ENCODE assay signal across 9 cellular contexts in the genomic region with DNA sequence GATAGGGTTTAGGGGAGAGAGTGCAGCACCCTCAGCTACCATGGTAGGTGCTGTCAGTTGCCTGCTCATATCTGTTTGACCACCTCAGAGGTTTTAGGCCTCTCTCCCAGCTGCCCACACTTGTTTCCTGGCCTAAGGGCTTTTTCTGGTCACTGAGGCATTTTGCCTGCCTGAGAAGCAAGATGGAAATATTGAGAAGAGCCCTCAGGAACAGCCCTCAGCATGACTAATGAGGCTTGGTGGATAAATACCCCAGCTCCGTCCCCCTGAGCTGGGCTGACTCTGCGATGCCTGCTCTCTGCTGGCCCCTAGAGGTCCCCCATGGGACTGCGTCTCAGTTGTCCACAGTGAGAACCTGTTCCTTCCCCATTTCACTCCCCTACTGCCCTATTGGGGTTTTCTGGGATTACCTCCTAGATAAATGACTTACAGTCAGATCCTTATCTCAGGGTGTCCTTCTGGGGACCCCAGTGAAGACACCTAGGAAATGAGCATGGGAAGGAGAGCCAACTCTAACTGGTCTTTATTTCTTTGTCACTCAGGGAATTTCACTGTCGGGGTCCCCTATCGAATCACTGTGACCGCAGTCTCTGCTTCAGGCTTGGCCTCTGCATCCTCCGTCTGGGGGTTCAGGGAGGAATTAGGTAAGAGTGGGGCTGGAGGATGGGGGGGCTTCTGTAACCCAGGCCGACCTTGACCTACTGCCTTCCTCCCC. TPM values are rescaled to one million over a fixed set of nuclear protein-coding genes. Genes with fewer than 3 reads are reported as not detected.
A peak's percentile ranks its signal among the peaks of the same experiment; 100 is the strongest.
DNase-seq lines count a peak whose midpoint lies in the region; ATAC-seq and TF ChIP-seq lines count a peak whose summit lies in the region.
"Had no signal": no experiment of that assay in that cellular context is flagged by ENCODE, and none has a peak within 500 bp of the region (broad histone marks: within the 10 kb centered on the region; RNA-seq: fewer than 3 reads in every experiment).

No MANE protein-coding gene starts in this region.

- POLR2A ChIA-PET in activated B cell treated with CpG ODN at 0.5 μM for 24 hours (lab: Charles Lee): interaction anchor here (0.7 to 1.7 kb wide), 4 partner anchors 10 to 201 kb away, joined by 3 to 9 read pairs (median 4); no protein-coding TSS in a partner anchor

- no peak overlapping the region for H2BK120ac ChIP-seq in mesenchymal stem cell (ENCODE audit: low read depth, low read length)

- H3K36me3 ChIP-seq in mesenchymal stem cell (ENCODE audit: control insufficient read depth in 1 of 2, insufficient read depth in 2 of 2, low read depth in 1 of 2, low read length in 2 of 2): peaks cover 0 to 19% of the 10 kb centered on the region in 2 experiments

- no peaks in the 10 kb centered on the region for H3K27me3 Mint-ChIP-seq in activated B cell treated with CpG ODN at 0.5 μM for 24 hours
- H3K27me3 Mint-ChIP-seq in stimulated activated memory B cell treated with anti-CD40 and anti-IgM and Interleukin-4, amounts not matched to agents 10 μg/mL and 1 μg/mL and 100 μg/mL, for 72 hours: no peaks in the 10 kb centered on the region

- H3K9me3 ChIP-seq in mesenchymal stem cell (ENCODE audit: control insufficient read depth, low read length): peaks cover 3% of the 10 kb centered on the region

- ATAC-seq in activated B cell treated with CpG ODN at 0.5 μM for 24 hours (ENCODE audit: low read depth) (peak; percentile 99), HG02623 (IDR thresholded peaks at IDR 0.05; ENCODE audit: unreplicated experiment) (no peak), HG02759 (IDR thresholded peaks at IDR 0.05; ENCODE audit: unreplicated experiment) (no peak)
- ATAC-seq in stimulated activated memory B cell treated with anti-CD40 and anti-IgM and Interleukin-4, amounts not matched to agents 10 μg/mL and 1 μg/mL and 100 μg/mL, for 72 hours: peak; percentile 67

- peaks cover 4% of the 10 kb centered on the region for H3K4me1 ChIP-seq in mesenchymal stem cell (ENCODE audit: control insufficient read depth, insufficient read depth, low read depth, low read length)

- no peaks in the 10 kb centered on the region for H3K27me3 ChIP-seq in mesenchymal stem cell (ENCODE audit: control insufficient read depth in 1 of 2, insufficient read depth in 1 of 2, low read length in 2 of 2)

- no peak overlapping the region for H3K18ac ChIP-seq in mesenchymal stem cell (ENCODE audit: low read depth in 1 of 2, low read length in 2 of 2)

- no peak overlapping the region for H2BK15ac ChIP-seq in mesenchymal stem cell (ENCODE audit: low read depth, poor library complexity, severe bottlenecking)

- no peak for TF ChIP-seq CTCF in activated B cell treated with CpG ODN at 0.5 μM for 24 hours (IDR thresholded peaks at IDR 0.05)
- peak; percentile 95 for TF ChIP-seq CTCF in cardiac fibroblast (IDR thresholded peaks at IDR 0.05; ENCODE audit: low read depth, low read length)

- no peak overlapping the region for H2BK12ac ChIP-seq in mesenchymal stem cell (ENCODE audit: low read length in 2 of 2)

- H3K4ac ChIP-seq in mesenchymal stem cell (ENCODE audit: low read depth in 1 of 2, low read length in 2 of 2): no peak overlapping the region

- H3K4me2 ChIP-seq in mesenchymal stem cell (ENCODE audit: low read length, poor library complexity, severe bottlenecking): no peak overlapping the region

- H3K4me1 Mint-ChIP-seq in activated B cell treated with CpG ODN at 0.5 μM for 24 hours: no peaks in the 10 kb centered on the region
- H3K4me1 Mint-ChIP-seq in stimulated activated memory B cell treated with anti-CD40 and anti-IgM and Interleukin-4, amounts not matched to agents 10 μg/mL and 1 μg/mL and 100 μg/mL, for 72 hours: no peaks in the 10 kb centered on the region

- 56% methylated on average over 6 of the region's 8 CpGs for WGBS in mesenchymal stem cell

- no peak overlapping the region for H3K23ac ChIP-seq in mesenchymal stem cell (ENCODE audit: low read length in 2 of 2)

- no peak overlapping the region for H3K9ac ChIP-seq in mesenchymal stem cell (ENCODE audit: low read length)

- DNase-seq in D341Med (ENCODE audit: low spot score) (peak; percentile 83), activated B cell treated with CpG ODN at 0.5 μM for 24 hours (peak; percentile 71), cardiac fibroblast (ENCODE audit: low read depth in 2 of 2) (peak in 1 of 2 donors; percentile 46), mesenchymal stem cell (peak; percentile 88)
- DNase-seq in Jurkat, Clone E6-1 (ENCODE audit: low read depth, low spot score): peak; percentile 35

- H3K79me1 ChIP-seq in mesenchymal stem cell (replicated peaks; ENCODE audit: low read length, poor library complexity, severe bottlenecking): no peaks in the 10 kb centered on the region

- H2AFZ ChIP-seq in mesenchymal stem cell (ENCODE audit: low read depth, low read length): no peak overlapping the region

- H3K14ac ChIP-seq in mesenchymal stem cell (ENCODE audit: low read length in 2 of 2): no peak overlapping the region

- H3K27ac ChIP-seq in mesenchymal stem cell (ENCODE audit: low read length, poor library complexity, severe bottlenecking): no peak overlapping the region
- H3K27ac ChIP-seq: SK-N-MC had no signal

- no peak overlapping the region for H3K4me3 Mint-ChIP-seq in activated B cell treated with CpG ODN at 0.5 μM for 24 hours
- H3K4me3 Mint-ChIP-seq in stimulated activated memory B cell treated with anti-CD40 and anti-IgM and Interleukin-4, amounts not matched to agents 10 μg/mL and 1 μg/mL and 100 μg/mL, for 72 hours: no peak overlapping the region

- H3K36me3 Mint-ChIP-seq in activated B cell treated with CpG ODN at 0.5 μM for 24 hours (ENCODE audit: low read depth): peaks cover 62% of the 10 kb centered on the region
- H3K36me3 Mint-ChIP-seq in stimulated activated memory B cell treated with anti-CD40 and anti-IgM and Interleukin-4, amounts not matched to agents 10 μg/mL and 1 μg/mL and 100 μg/mL, for 72 hours: peaks cover 60% of the 10 kb centered on the region

- no peak overlapping the region for H2AK5ac ChIP-seq in mesenchymal stem cell (ENCODE audit: low read length, severe bottlenecking)

- CTCF ChIA-PET in activated B cell treated with CpG ODN at 0.5 μM for 24 hours (lab: Charles Lee): interaction anchor here (0.7 to 3.5 kb wide), 13 partner anchors 10 to 173 kb away, joined by 3 to 33 read pairs (median 4); a partner anchor contains a TSS

- H3K4me3 ChIP-seq in Jurkat, Clone E6-1 (ENCODE audit: low read length): no peak overlapping the region
- H3K4me3 ChIP-seq in cardiac fibroblast (replicated peaks in 1 of 2; ENCODE audit: low read depth in 2 of 2, low read length in 2 of 2): no peak overlapping the region
- H3K4me3 ChIP-seq in mesenchymal stem cell (ENCODE audit: insufficient read depth in 1 of 2, low read depth in 1 of 2, low read length in 2 of 2): no peak overlapping the region
- H3K4me3 ChIP-seq: SK-N-MC had no signal

- no peak overlapping the region for H4K8ac ChIP-seq in mesenchymal stem cell (ENCODE audit: low read length)

- no peak overlapping the region for H3K27ac Mint-ChIP-seq in activated B cell treated with CpG ODN at 0.5 μM for 24 hours
- no peak overlapping the region for H3K27ac Mint-ChIP-seq in stimulated activated memory B cell treated with anti-CD40 and anti-IgM and Interleukin-4, amounts not matched to agents 10 μg/mL and 1 μg/mL and 100 μg/mL, for 72 hours

- H4K91ac ChIP-seq in mesenchymal stem cell (ENCODE audit: low read length): no peak overlapping the region

- no peaks in the 10 kb centered on the region for H3K9me3 Mint-ChIP-seq in activated B cell treated with CpG ODN at 0.5 μM for 24 hours
- no peaks in the 10 kb centered on the region for H3K9me3 Mint-ChIP-seq in stimulated activated memory B cell treated with anti-CD40 and anti-IgM and Interleukin-4, amounts not matched to agents 10 μg/mL and 1 μg/mL and 100 μg/mL, for 72 hours

- intact Hi-C loops in activated B cell treated with CpG ODN at 0.5 μM for 24 hours (cut with micrococcal nuclease): loop anchor here (1.0 kb wide), 3 partner anchors 96 to 168 kb away; a partner anchor contains a TSS

- H2BK5ac ChIP-seq in mesenchymal stem cell (ENCODE audit: low read depth, low read length, poor library complexity, severe bottlenecking): no peak overlapping the region

RNA-seq across cellular contexts. Expression of a gene that starts 13.3 kb away (rescaled TPM):
- polyA plus RNA-seq in Jurkat, Clone E6-1 (2012; ENCODE audit: insufficient read depth, insufficient read length): not detected
- total RNA-seq in activated B cell treated with CpG ODN at 0.5 μM for 24 hours: not detected in 2 replicates
- polyA plus RNA-seq in mesenchymal stem cell (2013, experiment 1 of 2): 0.43 TPM
- polyA plus RNA-seq in mesenchymal stem cell (2013, experiment 2 of 2): 0.51 TPM

RNA-seq across cellular contexts. Expression of a gene that starts 17.0 kb away (rescaled TPM):
- 14.5 TPM for polyA plus RNA-seq in Jurkat, Clone E6-1 (2012; ENCODE audit: insufficient read depth, insufficient read length)
- total RNA-seq in activated B cell treated with CpG ODN at 0.5 μM for 24 hours: 34.5 and 34.6 TPM in 2 replicates
- polyA plus RNA-seq in mesenchymal stem cell (2013, experiment 1 of 2): 7.5 TPM
- 7.9 TPM for polyA plus RNA-seq in mesenchymal stem cell (2013, experiment 2 of 2)

RNA-seq across cellular contexts. Expression of a gene that starts 20.6 kb away (rescaled TPM):
- not detected for polyA plus RNA-seq in Jurkat, Clone E6-1 (2012; ENCODE audit: insufficient read depth, insufficient read length)
- total RNA-seq in activated B cell treated with CpG ODN at 0.5 μM for 24 hours: not detected in 2 replicates
- not detected for polyA plus RNA-seq in mesenchymal stem cell (2013, experiment 1 of 2)
- not detected for polyA plus RNA-seq in mesenchymal stem cell (2013, experiment 2 of 2)

RNA-seq across cellular contexts. Expression of a gene that starts 24.0 kb away (rescaled TPM):
- polyA plus RNA-seq in Jurkat, Clone E6-1 (2012; ENCODE audit: insufficient read depth, insufficient read length): 3.0 TPM
- total RNA-seq in activated B cell treated with CpG ODN at 0.5 μM for 24 hours: 0.15 and 0.18 TPM in 2 replicates
- polyA plus RNA-seq in mesenchymal stem cell (2013, experiment 1 of 2): 0.68 TPM
- 0.47 TPM for polyA plus RNA-seq in mesenchymal stem cell (2013, experiment 2 of 2)

RNA-seq across cellular contexts. Expression of a gene that starts 37.0 kb away (rescaled TPM):
- not detected for polyA plus RNA-seq in Jurkat, Clone E6-1 (2012; ENCODE audit: insufficient read depth, insufficient read length)
- not detected in 2 replicates for total RNA-seq in activated B cell treated with CpG ODN at 0.5 μM for 24 hours
- polyA plus RNA-seq in mesenchymal stem cell (2013, experiment 1 of 2): not detected
- not detected for polyA plus RNA-seq in mesenchymal stem cell (2013, experiment 2 of 2)

Comparison
In these comparisons a context has a peak if more than half of its experiments do, and no peak if none do; other contexts are left out.
1. ATAC-seq: peak in activated B cell treated with CpG ODN at 0.5 μM for 24 hours (single experiment) and stimulated activated memory B cell treated with anti-CD40 and anti-IgM and Interleukin-4, amounts not matched to agents 10 μg/mL and 1 μg/mL and 100 μg/mL, for 72 hours (single experiment); none in HG02623 (single experiment) and HG02759 (single experiment).